8 cellular contexts compared by ENCODE assay signal in the genomic region with DNA sequence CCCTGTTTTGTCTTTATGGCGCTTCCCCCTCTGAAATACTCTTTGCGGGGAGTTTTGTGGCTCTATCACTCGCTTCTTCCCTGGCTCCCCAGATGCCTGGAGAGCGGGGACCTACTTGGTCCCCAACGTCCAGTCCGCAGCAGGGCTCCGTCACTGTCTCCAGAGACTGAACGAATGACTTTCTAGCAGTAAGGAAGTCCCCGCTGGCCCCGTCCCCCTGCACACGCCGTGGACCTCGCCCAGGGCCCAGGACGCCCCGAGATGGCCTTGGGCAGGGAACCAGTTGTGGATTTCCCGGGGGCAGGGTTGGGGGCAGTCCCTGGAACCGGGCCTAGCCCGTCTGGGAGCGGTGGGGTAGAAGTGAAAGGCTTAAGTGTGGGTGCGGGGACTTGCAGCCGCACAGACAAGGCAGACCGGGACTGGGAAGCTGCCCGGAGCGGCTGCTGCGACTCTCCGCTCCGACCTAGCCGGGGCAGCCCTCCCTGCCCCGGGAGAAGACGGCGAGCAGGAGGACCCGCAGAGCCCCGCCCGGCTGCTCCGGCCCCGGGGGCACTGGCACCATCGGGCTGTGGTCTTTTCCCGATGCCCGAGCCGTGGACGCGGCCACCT. TPM values are rescaled to one million over a fixed set of nuclear protein-coding genes. Genes with fewer than 3 reads are reported as not detected.
DNase-seq lines count a peak whose midpoint lies in the region; ATAC-seq and TF ChIP-seq lines count a peak whose summit lies in the region.

No MANE protein-coding gene starts in this region.

- peaks cover 46% of the 10 kb centered on the region for H3K27me3 Mint-ChIP-seq in osteocyte (ENCODE audit: unreplicated experiment)

- peak overlapping the region; percentile 67 for H3K27ac Mint-ChIP-seq in osteocyte (ENCODE audit: unreplicated experiment)

- H3K4me1 Mint-ChIP-seq in osteocyte (ENCODE audit: unreplicated experiment): peaks cover 39% of the 10 kb centered on the region

- H3K36me3 Mint-ChIP-seq in osteocyte (ENCODE audit: unreplicated experiment): peaks cover 3% of the 10 kb centered on the region

- no peak for TF ChIP-seq CTCF in osteocyte (IDR thresholded peaks at IDR 0.05)

- ATAC-seq in HG02870 (IDR thresholded peaks at IDR 0.05; ENCODE audit: unreplicated experiment): peak; percentile 28

- peak overlapping the region; percentile 98 for H3K4me3 Mint-ChIP-seq in osteocyte (ENCODE audit: unreplicated experiment)

- no peaks in the 10 kb centered on the region for H3K9me3 Mint-ChIP-seq in osteocyte (ENCODE audit: unreplicated experiment)

- DNase-seq in activated T-cell treated with anti-CD3 and anti-CD28 coated beads for 1 hour (ENCODE audit: low read depth) (peak; percentile 11), NCI-H526 (lab: John Stamatoyannopoulos, UW) (peak; percentile 68 to 89), globus pallidus (ENCODE audit: low spot score) (peak; percentile 33), osteocyte (ENCODE audit: extremely low spot score, unreplicated experiment) (peak; percentile 87), SW 1271 (lab: John Stamatoyannopoulos, UW) (no peak)
- DNase-seq in activated T-cell treated with anti-CD3 and anti-CD28 coated beads, Interleukin-2, amount 50 U/mL, for 1 hour: no peak
- DNase-seq in activated naive CD4-positive, alpha-beta T cell treated with Interleukin-2 at 50 U/mL for 16 hours: peak; percentile 37

RNA-seq across cellular contexts. Expression of gene EPHA4, which starts 0.8 kb away (rescaled TPM):
- 16.7 and 16.8 TPM in 2 replicates for total RNA-seq in osteocyte

Comparison
In these comparisons a context has a peak if more than half of its experiments do, and no peak if none do; other contexts are left out.
1. DNase-seq: peak in activated T-cell treated with anti-CD3 and anti-CD28 coated beads for 1 hour (single experiment), NCI-H526 (2 of 2), activated naive CD4-positive, alpha-beta T cell treated with Interleukin-2 at 50 U/mL for 16 hours (single experiment), globus pallidus (single experiment) and osteocyte (single experiment); none in activated T-cell treated with anti-CD3 and anti-CD28 coated beads, Interleukin-2, amount 50 U/mL, for 1 hour (single experiment) and SW 1271 (0 of 2).